ENCODE assay signal across 22 cellular contexts in genomic region chr9:70474413-70474812, GRCh38. TPM values are rescaled to one million over a fixed set of nuclear protein-coding genes. Genes with fewer than 3 reads are reported as not detected.
A peak's percentile ranks its signal among the peaks of the same experiment; 100 is the strongest.
DNase-seq lines count a peak whose midpoint lies in the region; ATAC-seq and TF ChIP-seq lines count a peak whose summit lies in the region.
"Had no signal": no experiment of that assay in that cellular context is flagged by ENCODE, and none has a peak within 500 bp of the region (broad histone marks: within the 10 kb centered on the region; RNA-seq: fewer than 3 reads in every experiment).

No MANE protein-coding gene starts in this region.

- DNase-seq in right cardiac atrium (no peak), Right ventricle myocardium superior (no peak), left lung (no peak), gastrocnemius medialis (no peak), activated gamma-delta T cell (lab: John Stamatoyannopoulos, UW) (no peak), sciatic nerve (ENCODE audit: low spot score) (no peak)
- no peak for DNase-seq in activated naive CD8-positive, alpha-beta T cell treated with anti-CD3 and anti-CD28 coated beads for 36 hours
- no peak for DNase-seq in stimulated activated naive CD4-positive, alpha-beta T cell (lab: John Stamatoyannopoulos, UW)
- DNase-seq: activated B cell treated with CpG ODN at 0.5 μM for 24 hours; activated CD4-positive, alpha-beta memory T cell treated with anti-CD3 and anti-CD28 coated beads, Interleukin-2, amount 10 ng/mL, durations not matched to agents 7 days and 5 days; activated T-cell treated with anti-CD3 and anti-CD28 coated beads, Interleukin-2, amount 50 U/mL, for 24 hours; CD4-positive, CD25-positive, alpha-beta regulatory T cell; dorsolateral prefrontal cortex; foreskin keratinocyte; GF-D8; H7; NCI-H1436 treated with DMSO at 0.1 percent for 48 hours; Peyer's patch; retina had no signal

- H3K4me3 ChIP-seq in right cardiac atrium (ENCODE audit: low read length) (no peak overlapping the region), left lung (no peak overlapping the region), gastrocnemius medialis (no peak overlapping the region)
- H3K4me3 ChIP-seq: dorsolateral prefrontal cortex, GM12878, Peyer's patch had no signal

- H3K27ac ChIP-seq in right cardiac atrium (ENCODE audit: low read length) (peak overlapping the region; percentile 87), left lung (peak overlapping the region in 1 of 2 donors; percentile 49), gastrocnemius medialis (peak overlapping the region; percentile 27 to 74 (median 60))
- H3K27ac ChIP-seq: foreskin keratinocyte had no signal

- intact Hi-C loops in right cardiac atrium (cut with DNase I), result loop anchor here in 1 of 4 donors (5.0 kb wide), 1 partner anchor 52 kb away; no protein-coding TSS in a partner anchor
- intact Hi-C loops in Right ventricle myocardium superior (cut with DNase I), result no loop called here
- intact Hi-C loops in left lung (cut with DNase I), result no loop called here
- intact Hi-C loops in gastrocnemius medialis (cut with DNase I; ENCODE audit: low total_unique reads), result no loop called here
- intact Hi-C loops in sciatic nerve (cut with DNase I), result no loop called here

- TF ChIP-seq POLR2A in gastrocnemius medialis (IDR thresholded peaks at IDR 0.05), result no peak

- H3K27me3 ChIP-seq in right cardiac atrium (ENCODE audit: control insufficient read depth, insufficient read depth) (no peaks in the 10 kb centered on the region), left lung (no peaks in the 10 kb centered on the region), gastrocnemius medialis (no peaks in the 10 kb centered on the region)
- H3K27me3 ChIP-seq: dorsolateral prefrontal cortex, foreskin keratinocyte, Peyer's patch had no signal

- H3K36me3 ChIP-seq in left lung (no peaks in the 10 kb centered on the region), gastrocnemius medialis (no peaks in the 10 kb centered on the region)
- H3K36me3 ChIP-seq: Peyer's patch had no signal

- ATAC-seq in right cardiac atrium, result no peak
- ATAC-seq in Right ventricle myocardium superior (ENCODE audit: poor library complexity), result no peak
- peak; percentile 17 for ATAC-seq in left lung
- no peak for ATAC-seq in gastrocnemius medialis
- no peak for ATAC-seq in sciatic nerve
- ATAC-seq: foreskin keratinocyte; GM12878; stimulated activated effector memory CD8-positive, alpha-beta T cell treated with anti-CD3 and anti-CD28 coated beads, Interleukin-12 subunit alpha, Interleukin-12 subunit beta, amount 100 ng/mL, for 72 hours had no signal

- TF ChIP-seq CTCF in left lung (IDR thresholded peaks at IDR 0.05), result no peak
- no peak for TF ChIP-seq CTCF in gastrocnemius medialis (IDR thresholded peaks at IDR 0.05 in 4 of 5, conservative IDR thresholded peaks at IDR 0.05 in 1 of 5)

- H3K27me3 Mint-ChIP-seq in activated naive CD8-positive, alpha-beta T cell treated with anti-CD3 and anti-CD28 coated beads for 36 hours, result no peaks in the 10 kb centered on the region
- H3K27me3 Mint-ChIP-seq: activated CD4-positive, alpha-beta memory T cell treated with anti-CD3 and anti-CD28 coated beads, Interleukin-2, amount 10 ng/mL, durations not matched to agents 7 days and 5 days; activated naive CD4-positive, alpha-beta T cell treated with anti-CD3 and anti-CD28 coated beads, Interleukin-2, amount 50 U/mL, for 24 hours; activated T-cell treated with anti-CD3 and anti-CD28 coated beads, Interleukin-2, amount 50 U/mL, for 24 hours had no signal

- H3K9me3 Mint-ChIP-seq in activated naive CD8-positive, alpha-beta T cell treated with anti-CD3 and anti-CD28 coated beads for 36 hours, result no peaks in the 10 kb centered on the region
- H3K9me3 Mint-ChIP-seq: activated B cell treated with CpG ODN at 0.5 μM for 24 hours; activated CD4-positive, alpha-beta memory T cell treated with anti-CD3 and anti-CD28 coated beads, Interleukin-2, amount 10 ng/mL, durations not matched to agents 7 days and 5 days; activated naive CD4-positive, alpha-beta T cell treated with anti-CD3 and anti-CD28 coated beads, Interleukin-2, amount 50 U/mL, for 24 hours; activated T-cell treated with anti-CD3 and anti-CD28 coated beads, Interleukin-2, amount 50 U/mL, for 24 hours; CD4-positive, CD25-positive, alpha-beta regulatory T cell; stimulated activated effector memory CD8-positive, alpha-beta T cell treated with anti-CD3 and anti-CD28 coated beads, Interleukin-12 subunit alpha, Interleukin-12 subunit beta, amount 100 ng/mL, for 72 hours had no signal

- in situ Hi-C loops in gastrocnemius medialis (cut with MboI; ENCODE audit: low sequenced_read_pairs in 4 of 4), result no loop called here

- peaks cover 13% of the 10 kb centered on the region for H3K4me1 Mint-ChIP-seq in activated naive CD8-positive, alpha-beta T cell treated with anti-CD3 and anti-CD28 coated beads for 36 hours
- H3K4me1 Mint-ChIP-seq: activated B cell treated with CpG ODN at 0.5 μM for 24 hours had no signal

- no peak overlapping the region for H3K27ac Mint-ChIP-seq in activated naive CD8-positive, alpha-beta T cell treated with anti-CD3 and anti-CD28 coated beads for 36 hours
- H3K27ac Mint-ChIP-seq: activated B cell treated with CpG ODN at 0.5 μM for 24 hours; activated CD4-positive, alpha-beta memory T cell treated with anti-CD3 and anti-CD28 coated beads, Interleukin-2, amount 10 ng/mL, durations not matched to agents 7 days and 5 days; activated naive CD4-positive, alpha-beta T cell treated with anti-CD3 and anti-CD28 coated beads, Interleukin-2, amount 50 U/mL, for 24 hours; activated T-cell treated with anti-CD3 and anti-CD28 coated beads, Interleukin-2, amount 50 U/mL, for 24 hours; stimulated activated effector memory CD8-positive, alpha-beta T cell treated with anti-CD3 and anti-CD28 coated beads, Interleukin-12 subunit alpha, Interleukin-12 subunit beta, amount 100 ng/mL, for 72 hours had no signal

- H3K4me1 ChIP-seq in right cardiac atrium (ENCODE audit: control insufficient read depth, insufficient read depth, low read length) (peaks cover 36% of the 10 kb centered on the region), left lung (peaks cover 28 to 76% of the 10 kb centered on the region in 2 donors), gastrocnemius medialis (peaks cover 51 to 86% of the 10 kb centered on the region in 2 donors)

- no peak overlapping the region for H3K4me3 Mint-ChIP-seq in activated naive CD8-positive, alpha-beta T cell treated with anti-CD3 and anti-CD28 coated beads for 36 hours
- H3K4me3 Mint-ChIP-seq: activated B cell treated with CpG ODN at 0.5 μM for 24 hours; activated CD4-positive, alpha-beta memory T cell treated with anti-CD3 and anti-CD28 coated beads, Interleukin-2, amount 10 ng/mL, durations not matched to agents 7 days and 5 days; activated naive CD4-positive, alpha-beta T cell treated with anti-CD3 and anti-CD28 coated beads, Interleukin-2, amount 50 U/mL, for 24 hours; activated T-cell treated with anti-CD3 and anti-CD28 coated beads, Interleukin-2, amount 50 U/mL, for 24 hours; CD4-positive, CD25-positive, alpha-beta regulatory T cell; stimulated activated effector memory CD8-positive, alpha-beta T cell treated with anti-CD3 and anti-CD28 coated beads, Interleukin-12 subunit alpha, Interleukin-12 subunit beta, amount 100 ng/mL, for 72 hours had no signal

- no peaks in the 10 kb centered on the region for H3K36me3 Mint-ChIP-seq in activated naive CD8-positive, alpha-beta T cell treated with anti-CD3 and anti-CD28 coated beads for 36 hours
- H3K36me3 Mint-ChIP-seq: activated naive CD4-positive, alpha-beta T cell treated with anti-CD3 and anti-CD28 coated beads, Interleukin-2, amount 50 U/mL, for 24 hours; CD4-positive, CD25-positive, alpha-beta regulatory T cell; stimulated activated effector memory CD8-positive, alpha-beta T cell treated with anti-CD3 and anti-CD28 coated beads, Interleukin-12 subunit alpha, Interleukin-12 subunit beta, amount 100 ng/mL, for 72 hours had no signal

- H3K9me3 ChIP-seq in right cardiac atrium (ENCODE audit: control insufficient read depth, low read length), result no peaks in the 10 kb centered on the region
- H3K9me3 ChIP-seq in left lung, result no peaks in the 10 kb centered on the region
- no peaks in the 10 kb centered on the region for H3K9me3 ChIP-seq in gastrocnemius medialis
- H3K9me3 ChIP-seq: Peyer's patch had no signal

- 94% methylated on average over 2 of the region's 2 CpGs for WGBS in right cardiac atrium

RNA-seq across cellular contexts. Expression of gene KLF9, which starts 60.0 kb away (rescaled TPM):
- total RNA-seq in right cardiac atrium, result 10 to 100 TPM; 59.3 to 76.6 (median 72.6) TPM
- 39.5 TPM for polyA plus RNA-seq in right cardiac atrium
- total RNA-seq in Right ventricle myocardium superior, result 50.9 TPM
- 10 to 100 TPM; 25.2 to 42.0 TPM for total RNA-seq in left lung
- 100 to 1,000 TPM; 122 to 174 (median 169) TPM for total RNA-seq in gastrocnemius medialis
- total RNA-seq in activated naive CD8-positive, alpha-beta T cell treated with anti-CD3 and anti-CD28 coated beads for 36 hours, result 10 to 100 TPM; 25.4 to 25.5 TPM
- total RNA-seq in sciatic nerve, result 94.6 TPM
